25 cellular contexts compared by ENCODE assay signal in genomic region chr6:139114741-139115140, GRCh38. TPM values are rescaled to one million over a fixed set of nuclear protein-coding genes. Genes with fewer than 3 reads are reported as not detected.
DNase-seq lines count a peak whose midpoint lies in the region; ATAC-seq and FAIRE-seq lines count a peak whose summit lies in the region.
"Had no signal": no experiment of that assay in that cellular context is flagged by ENCODE, and none has a peak within 500 bp of the region (broad histone marks: within the 10 kb centered on the region; RNA-seq: fewer than 3 reads in every experiment).

No MANE protein-coding gene starts in this region.

- H3K9me2 ChIP-seq in Karpas-422 (replicated peaks; ENCODE audit: insufficient read depth, low read length) = no peaks in the 10 kb centered on the region

- no peak overlapping the region for H3K4me3 ChIP-seq in Karpas-422 (ENCODE audit: low read length)
- H3K4me3 ChIP-seq in effector memory CD4-positive, alpha-beta T cell (ENCODE audit: insufficient read depth, low read depth, low read length, poor library complexity, severe bottlenecking) = no peak overlapping the region
- H3K4me3 ChIP-seq: MG63, skin epidermis, tibial nerve had no signal

- POLR2A ChIA-PET in activated CD8-positive, alpha-beta T cell treated with anti-CD3 and anti-CD28 coated beads, Interleukin-2, amount 10 ng/mL, durations not matched to agents 7 days and 5 days (lab: Charles Lee) = no interaction called here

- H3K4me2 ChIP-seq in Karpas-422 (ENCODE audit: low read depth, low read length, poor library complexity, severe bottlenecking) = peak overlapping the region; percentile 10

- H3K4me1 ChIP-seq in Karpas-422 (ENCODE audit: low read length) = peaks cover 24% of the 10 kb centered on the region
- H3K4me1 ChIP-seq in effector memory CD4-positive, alpha-beta T cell (ENCODE audit: control insufficient read depth, insufficient read depth, low read length, poor library complexity, severe bottlenecking) = peaks cover 48% of the 10 kb centered on the region
- H3K4me1 ChIP-seq: tibial nerve had no signal

- FAIRE-seq in frontal cortex (lab: Jason Lieb, UNC) = no peak
- FAIRE-seq: astrocyte, HepG2 had no signal

- DNase-seq in COLO668 (lab: John Stamatoyannopoulos, UW; ENCODE audit: unreplicated experiment) (peak; percentile 27), Karpas-422 (peak; percentile 61), NCI-H2171 treated with DMSO at 0.1 percent for 48 hours (lab: John Stamatoyannopoulos, UW) (peak; percentile 45), frontal cortex (ENCODE audit: low spot score in 2 of 2) (no peak)
- no peak for DNase-seq in effector memory CD4-positive, alpha-beta T cell
- no peak for DNase-seq in activated CD8-positive, alpha-beta T cell treated with anti-CD3 and anti-CD28 coated beads, Interleukin-2, amount 10 ng/mL, durations not matched to agents 7 days and 5 days
- DNase-seq: activated CD4-positive, alpha-beta T cell treated with anti-CD3 and anti-CD28 coated beads, Interleukin-2, amount 50 U/mL, for 48 hours; activated naive CD4-positive, alpha-beta T cell treated with Interleukin-2 at 50 U/mL for 16 hours; activated T-cell treated with anti-CD3 and anti-CD28 coated beads for 4 hours; cerebellar nuclear complex; left colon; MG63; NCI-H446; T-helper 1 cell had no signal

- no peaks in the 10 kb centered on the region for H3K36me3 ChIP-seq in Karpas-422 (ENCODE audit: insufficient read depth, low read length)
- no peaks in the 10 kb centered on the region for H3K36me3 ChIP-seq in effector memory CD4-positive, alpha-beta T cell (ENCODE audit: control insufficient read depth, insufficient read depth, low read length)
- H3K36me3 ChIP-seq: MG63, tibial nerve had no signal

- no peak overlapping the region for H2AFZ ChIP-seq in Karpas-422 (ENCODE audit: low read length)

- no peaks in the 10 kb centered on the region for H4K20me1 ChIP-seq in Karpas-422 (ENCODE audit: insufficient read depth, low read depth, low read length)

- H3K36me3 Mint-ChIP-seq in activated CD8-positive, alpha-beta T cell treated with anti-CD3 and anti-CD28 coated beads, Interleukin-2, amount 10 ng/mL, durations not matched to agents 7 days and 5 days (ENCODE audit: low read depth) = peaks cover 9% of the 10 kb centered on the region

- H3K27ac Mint-ChIP-seq in activated CD8-positive, alpha-beta T cell treated with anti-CD3 and anti-CD28 coated beads, Interleukin-2, amount 10 ng/mL, durations not matched to agents 7 days and 5 days = no peak overlapping the region
- H3K27ac Mint-ChIP-seq: progenitor cell of endocrine pancreas had no signal

- H3K9me3 ChIP-seq in Karpas-422 (ENCODE audit: low read length) = peaks cover 7% of the 10 kb centered on the region
- peaks cover 2% of the 10 kb centered on the region for H3K9me3 ChIP-seq in effector memory CD4-positive, alpha-beta T cell (ENCODE audit: control insufficient read depth, low read length)

- CTCF ChIA-PET in activated CD8-positive, alpha-beta T cell treated with anti-CD3 and anti-CD28 coated beads, Interleukin-2, amount 10 ng/mL, durations not matched to agents 7 days and 5 days (lab: Charles Lee) = interaction anchor here (0.6 to 4.3 kb wide), 5 partner anchors 9 to 260 kb away, joined by 3 to 31 read pairs (median 6); partner anchors contain the start of gene CITED2

- no peak overlapping the region for H3K9ac ChIP-seq in Karpas-422 (ENCODE audit: low read length)

- ATAC-seq in GM21381 (IDR thresholded peaks at IDR 0.05; ENCODE audit: unreplicated experiment) = no peak
- no peak for ATAC-seq in activated CD8-positive, alpha-beta T cell treated with anti-CD3 and anti-CD28 coated beads, Interleukin-2, amount 10 ng/mL, durations not matched to agents 7 days and 5 days
- ATAC-seq: HepG2, left colon, Right ventricle myocardium inferior had no signal

- H3K9me3 Mint-ChIP-seq in activated CD8-positive, alpha-beta T cell treated with anti-CD3 and anti-CD28 coated beads, Interleukin-2, amount 10 ng/mL, durations not matched to agents 7 days and 5 days (ENCODE audit: insufficient read depth) = peaks cover 14% of the 10 kb centered on the region

- H3K4me1 Mint-ChIP-seq in activated CD8-positive, alpha-beta T cell treated with anti-CD3 and anti-CD28 coated beads, Interleukin-2, amount 10 ng/mL, durations not matched to agents 7 days and 5 days (ENCODE audit: low read depth) = peaks cover 54% of the 10 kb centered on the region
- H3K4me1 Mint-ChIP-seq: neural crest cell had no signal

- H3K27me3 Mint-ChIP-seq in activated CD8-positive, alpha-beta T cell treated with anti-CD3 and anti-CD28 coated beads, Interleukin-2, amount 10 ng/mL, durations not matched to agents 7 days and 5 days (ENCODE audit: low read depth) = no peaks in the 10 kb centered on the region
- H3K27me3 Mint-ChIP-seq: stimulated activated naive CD8-positive, alpha-beta T cell treated with anti-CD3 and anti-CD28 coated beads, Interleukin-15, Interleukin-2, amounts not matched to agents 100 ng/mL and 50 ng/mL, for 24 hours had no signal

- H3K4me3 Mint-ChIP-seq in activated CD8-positive, alpha-beta T cell treated with anti-CD3 and anti-CD28 coated beads, Interleukin-2, amount 10 ng/mL, durations not matched to agents 7 days and 5 days = no peak overlapping the region
- H3K4me3 Mint-ChIP-seq: mesothelial cell of epicardium; neural crest cell; stimulated activated naive CD8-positive, alpha-beta T cell treated with anti-CD3 and anti-CD28 coated beads, Interleukin-15, Interleukin-2, amounts not matched to agents 100 ng/mL and 50 ng/mL, for 24 hours had no signal

- H3K27me3 ChIP-seq in Karpas-422 (ENCODE audit: low read length) = no peaks in the 10 kb centered on the region
- H3K27me3 ChIP-seq in effector memory CD4-positive, alpha-beta T cell (replicated peaks; ENCODE audit: control insufficient read depth, insufficient read depth, low read length, poor library complexity, severe bottlenecking) = no peaks in the 10 kb centered on the region
- H3K27me3 ChIP-seq: MG63, tibial nerve had no signal

- no peak overlapping the region for H3K27ac ChIP-seq in Karpas-422 (ENCODE audit: low read length)
- peak overlapping the region; percentile 41 for H3K27ac ChIP-seq in effector memory CD4-positive, alpha-beta T cell (ENCODE audit: insufficient read depth, low read length, poor library complexity, severe bottlenecking)
- H3K27ac ChIP-seq: tibial nerve, VCaP had no signal

- H3K79me2 ChIP-seq in Karpas-422 (ENCODE audit: low read length) = no peaks in the 10 kb centered on the region

RNA-seq across cellular contexts. Expression of gene HECA, which starts 20.1 kb away (rescaled TPM):
- total RNA-seq in Karpas-422 (2014; rRNA removed; shearing (Covaris generic); ENCODE audit: low replicate concordance) = 68.8 and 90.8 TPM in 2 replicates
- total RNA-seq in activated CD8-positive, alpha-beta T cell treated with anti-CD3 and anti-CD28 coated beads, Interleukin-2, amount 10 ng/mL, durations not matched to agents 7 days and 5 days = 10 to 100 TPM; 33.9 to 34.4 TPM
- 56.3 TPM for total RNA-seq in frontal cortex

Comparison
In these comparisons a context has a peak if more than half of its experiments do, and no peak if none do; other contexts are left out.
1. DNase-seq: peak in COLO668 (single experiment), Karpas-422 (single experiment) and NCI-H2171 treated with DMSO at 0.1 percent for 48 hours (single experiment); none in effector memory CD4-positive, alpha-beta T cell (0 of 3), activated CD8-positive, alpha-beta T cell treated with anti-CD3 and anti-CD28 coated beads, Interleukin-2, amount 10 ng/mL, durations not matched to agents 7 days and 5 days (single experiment) and frontal cortex (0 of 2).